Comparison of ENCODE assay signal across 25 cellular contexts in the genomic region with DNA sequence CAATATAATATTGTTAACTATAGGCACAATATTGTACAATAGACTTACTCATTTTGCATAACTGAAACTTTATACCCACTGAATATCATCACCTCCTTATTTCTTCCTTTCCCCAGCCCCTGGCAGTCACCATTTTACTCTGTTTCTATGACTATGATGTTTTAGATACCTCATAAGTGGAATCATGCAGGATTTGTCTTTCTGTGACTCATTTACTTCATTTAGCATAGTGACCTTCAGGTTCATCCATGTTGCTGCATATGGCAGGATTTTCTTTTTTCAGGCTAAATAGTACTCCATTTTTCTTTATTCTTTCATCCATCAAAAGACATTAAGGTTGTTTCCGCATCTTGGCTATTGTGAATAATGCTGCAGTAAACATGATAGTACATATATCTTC.
"Had no signal": no experiment of that assay in that cellular context is flagged by ENCODE, and none has a peak within 500 bp of the region (broad histone marks: within the 10 kb centered on the region; RNA-seq: fewer than 3 reads in every experiment).

No MANE protein-coding gene starts in this region.

- ATAC-seq: gastroesophageal sphincter, left cardiac atrium, pancreas, psoas muscle, right cardiac atrium, T-helper 17 cell had no signal

- H3K9me3 ChIP-seq: esophagus squamous epithelium, gastroesophageal sphincter, neutrophil, pancreas, psoas muscle, testis, uterus had no signal

- H3K27me3 ChIP-seq: cardiac muscle cell, esophagus squamous epithelium, gastroesophageal sphincter, neutrophil, pancreas, testis, uterus had no signal

- H3K9me3 Mint-ChIP-seq: endodermal cell, nephron had no signal

- H3K27ac Mint-ChIP-seq: activated T-helper 2 cell treated with anti-CD3 and anti-CD28 coated beads, Interferon-gamma antibody, Interleukin-2, Interleukin-4, amounts not matched to agents 10 μg/mL and 5 μg/mL and 100 μg/mL, durations not matched to agents 14 hours and 24 hours and 36 hours; endodermal cell; nephron; T-helper 17 cell had no signal

- H3K27ac ChIP-seq: cardiac muscle cell, esophagus squamous epithelium, gastroesophageal sphincter, neutrophil, pancreas, psoas muscle, SK-N-MC, testis, uterus had no signal

- FAIRE-seq: pancreas had no signal

- H3K36me3 ChIP-seq: cardiac muscle cell, esophagus squamous epithelium, gastroesophageal sphincter, pancreas, uterus had no signal

- DNase-seq: activated CD4-positive, alpha-beta T cell treated with anti-CD3 and anti-CD28 coated beads, Interleukin-2, amount 50 U/mL, for 1 hour; activated CD8-positive, alpha-beta memory T cell treated with anti-CD3 and anti-CD28 coated beads for 24 hours; activated CD8-positive, alpha-beta memory T cell treated with anti-CD3 and anti-CD28 coated beads, Interleukin-2, amount 50 U/mL, for 48 hours; cortex of kidney; endodermal cell; esophagus squamous epithelium; head of caudate nucleus; islet precursor cell; left cardiac atrium; mesenchymal stem cell; pancreas; psoas muscle; right cardiac atrium; stimulated activated CD4-positive, alpha-beta T cell treated with anti-CD3 and anti-CD28 coated beads, Interleukin-4, amount 100 ng/mL, for 4 hours; SW 1271; T-helper 17 cell; testis; trophoblast cell; uterus had no signal

- H3K4me3 Mint-ChIP-seq: endodermal cell, nephron had no signal

- H3K4me1 Mint-ChIP-seq: endodermal cell had no signal

- H3K4me3 ChIP-seq: cardiac muscle cell, esophagus squamous epithelium, gastroesophageal sphincter, pancreas, psoas muscle, SK-N-MC, testis, uterus had no signal

- H3K27me3 Mint-ChIP-seq: T-helper 17 cell had no signal

- H3K4me1 ChIP-seq: uterus had no signal
